9 cellular contexts compared by ENCODE assay signal in the genomic region with DNA sequence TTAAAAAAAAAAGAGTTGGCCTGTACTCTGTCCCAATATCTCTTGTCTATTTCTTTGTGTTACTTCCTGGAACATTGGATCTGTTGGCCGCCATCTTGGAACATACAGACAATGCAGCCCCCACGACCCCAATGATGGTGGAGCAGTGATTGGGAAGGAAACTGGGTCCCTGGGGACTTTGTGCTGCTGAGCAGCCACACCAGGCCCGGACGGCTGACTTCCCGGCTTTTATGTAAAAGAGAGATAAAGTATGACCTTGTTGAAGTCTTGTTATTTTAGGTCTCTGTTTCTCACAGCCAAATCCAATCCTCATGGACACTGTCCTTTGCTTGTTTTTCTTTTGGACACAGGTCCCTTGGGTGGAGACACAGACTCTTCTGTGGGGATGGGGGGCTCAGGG.
"Had no signal": no experiment of that assay in that cellular context is flagged by ENCODE, and none has a peak within 500 bp of the region (broad histone marks: within the 10 kb centered on the region; RNA-seq: fewer than 3 reads in every experiment).

No MANE protein-coding gene starts in this region.

- H3K36me3 ChIP-seq: HAP-1 had no signal

- DNase-seq: GM23248, GOT3, H7, H9, HCEC 1CT, HFFc6 had no signal

- H3K4me1 ChIP-seq: HAP-1 had no signal

- H3K4me3 ChIP-seq: GM23248, GM23338, HAP-1 had no signal

- H3K27ac ChIP-seq: GM23248 had no signal

- H3K9me3 ChIP-seq: HAP-1 had no signal

- ATAC-seq: GM23338, HCT116 had no signal
